In the genomic region with DNA sequence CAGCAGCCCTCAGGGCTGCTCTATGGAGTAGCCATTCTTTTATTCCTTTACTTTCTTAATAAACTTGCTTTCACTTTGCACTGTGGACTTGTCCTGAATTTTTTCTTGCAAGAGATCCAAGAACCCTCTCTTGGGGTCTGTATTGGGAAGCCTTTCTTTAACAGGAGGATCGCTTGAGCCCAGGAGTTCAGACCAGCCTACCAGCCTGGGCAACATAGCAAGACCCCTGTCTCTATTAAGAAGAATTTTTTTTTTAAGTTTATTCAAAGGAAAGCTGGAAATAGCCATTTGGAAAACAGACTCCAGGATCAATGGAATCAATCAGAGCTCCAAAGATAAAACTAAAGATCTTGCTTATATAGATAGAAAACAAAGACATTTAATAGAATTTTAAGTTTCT, we compare ENCODE assay signal across 16 cellular contexts. TPM values are rescaled to one million over a fixed set of nuclear protein-coding genes. Genes with fewer than 3 reads are reported as not detected.
A peak's percentile ranks its signal among the peaks of the same experiment; 100 is the strongest.
DNase-seq lines count a peak whose midpoint lies in the region; ATAC-seq, FAIRE-seq and TF ChIP-seq lines count a peak whose summit lies in the region.
"Had no signal": no experiment of that assay in that cellular context is flagged by ENCODE, and none has a peak within 500 bp of the region (broad histone marks: within the 10 kb centered on the region; RNA-seq: fewer than 3 reads in every experiment).

No MANE protein-coding gene starts in this region.

- H3K9ac ChIP-seq in HUES6 (ENCODE audit: low read length): peak overlapping the region; percentile 35
- H3K9ac ChIP-seq in astrocyte (ENCODE audit: low read length): no peak overlapping the region
- H3K9ac ChIP-seq: BLaER1 had no signal

- H3K27me3 ChIP-seq in A673 (replicated peaks; ENCODE audit: insufficient read depth, low read depth, low read length, poor library complexity) (no peaks in the 10 kb centered on the region), HUES6 (ENCODE audit: control insufficient read depth, insufficient read depth, low read length) (no peaks in the 10 kb centered on the region), astrocyte (ENCODE audit: insufficient read depth, low read length) (no peaks in the 10 kb centered on the region), osteoblast (ENCODE audit: insufficient read depth, low read length) (no peaks in the 10 kb centered on the region)
- H3K27me3 ChIP-seq: BLaER1 had no signal

- H4K20me1 ChIP-seq in astrocyte (ENCODE audit: insufficient read depth, low read length) (no peaks in the 10 kb centered on the region), osteoblast (ENCODE audit: insufficient read depth, low read length) (no peaks in the 10 kb centered on the region)
- H4K20me1 ChIP-seq: BLaER1 had no signal

- no peak overlapping the region for H2AFZ ChIP-seq in astrocyte (ENCODE audit: low read depth, low read length)
- H2AFZ ChIP-seq in osteoblast (ENCODE audit: low read length): no peak overlapping the region

- no peaks in the 10 kb centered on the region for H3K36me3 ChIP-seq in A673 (ENCODE audit: insufficient read depth, low read length, poor library complexity, severe bottlenecking)
- H3K36me3 ChIP-seq in HUES6 (ENCODE audit: control insufficient read depth, insufficient read depth, low read length): no peaks in the 10 kb centered on the region
- no peaks in the 10 kb centered on the region for H3K36me3 ChIP-seq in astrocyte (ENCODE audit: insufficient read depth, low read length)
- H3K36me3 ChIP-seq in osteoblast (ENCODE audit: insufficient read depth, low read length): no peaks in the 10 kb centered on the region
- H3K36me3 ChIP-seq: BLaER1 had no signal

- H3K4me2 ChIP-seq in astrocyte (ENCODE audit: low read length) (no peak overlapping the region), osteoblast (ENCODE audit: insufficient read depth, low read length) (peak overlapping the region; percentile 28)
- H3K4me2 ChIP-seq: BLaER1 had no signal

- CTCF ChIA-PET in A673 (lab: Charles Lee): no interaction called here

- no peak for TF ChIP-seq CTCF in A673 (conservative IDR thresholded peaks at IDR 0.05; ENCODE audit: low read depth, low read length)
- TF ChIP-seq CTCF in astrocyte (IDR thresholded peaks at IDR 0.05; ENCODE audit: insufficient read depth, low read depth, low read length): no peak
- TF ChIP-seq CTCF in osteoblast (IDR thresholded peaks at IDR 0.05; ENCODE audit: extremely low read depth, low read depth, low read length): no peak

- H3K27me3 Mint-ChIP-seq in astrocyte (ENCODE audit: low read depth, unreplicated experiment): peaks cover 5% of the 10 kb centered on the region
- no peaks in the 10 kb centered on the region for H3K27me3 Mint-ChIP-seq in activated T-helper 17 cell treated with anti-CD3 and anti-CD28 coated beads, Interleukin-2, amount 50 U/mL, for 72 hours

- H3K4me1 ChIP-seq in A673 (ENCODE audit: insufficient read depth, low read length, poor library complexity, severe bottlenecking) (no peaks in the 10 kb centered on the region), HUES6 (ENCODE audit: control insufficient read depth, insufficient read depth, low read length) (peaks cover 12% of the 10 kb centered on the region), astrocyte (ENCODE audit: insufficient read depth, low read length) (peaks cover 3% of the 10 kb centered on the region), osteoblast (ENCODE audit: insufficient read depth, low read length) (no peaks in the 10 kb centered on the region)

- H3K4me3 ChIP-seq in A673 (ENCODE audit: low read depth, low read length, poor library complexity, severe bottlenecking) (no peak overlapping the region), HUES6 (ENCODE audit: low read depth, low read length) (no peak overlapping the region), astrocyte (ENCODE audit: insufficient read depth, low read depth, low read length) (no peak overlapping the region), osteoblast (ENCODE audit: insufficient read depth, low read length) (no peak overlapping the region)
- H3K4me3 ChIP-seq: BLaER1 had no signal

- ATAC-seq in activated T-helper 17 cell treated with anti-CD3 and anti-CD28 coated beads, Interleukin-2, amount 50 U/mL, for 72 hours (replicated peaks): no peak
- no peak for ATAC-seq in GM21381 (IDR thresholded peaks at IDR 0.05; ENCODE audit: unreplicated experiment)

- intact Hi-C loops in A673 (cut with micrococcal nuclease; ENCODE audit: unreplicated experiment): no loop called here

- DNase-seq in A673 (ENCODE audit: low spot score) (no peak), astrocyte (ENCODE audit: low read depth) (no peak), osteoblast (ENCODE audit: insufficient read length, low spot score, missing footprints) (no peak)
- DNase-seq in activated naive CD4-positive, alpha-beta T cell treated with Interleukin-2 at 50 U/mL for 16 hours: no peak
- DNase-seq: AML-193; CD8-positive, alpha-beta memory T cell; DMS53; KBM-7 had no signal

- H3K79me2 ChIP-seq in astrocyte (ENCODE audit: insufficient read depth, low read length) (no peaks in the 10 kb centered on the region), osteoblast (ENCODE audit: insufficient read depth, low read length) (no peaks in the 10 kb centered on the region)

- no TSS peak for BruUV-seq in A673 (replicated peaks; lab: Mats Ljungman, UMichigan)

- no peak overlapping the region for H3K4me3 Mint-ChIP-seq in astrocyte (ENCODE audit: unreplicated experiment)
- no peak overlapping the region for H3K4me3 Mint-ChIP-seq in activated T-helper 17 cell treated with anti-CD3 and anti-CD28 coated beads, Interleukin-2, amount 50 U/mL, for 72 hours
- H3K4me3 Mint-ChIP-seq: CD8-positive, alpha-beta memory T cell had no signal

- H3K27ac ChIP-seq in A673 (ENCODE audit: low read depth, low read length, poor library complexity, severe bottlenecking): peak overlapping the region; percentile 23
- peak overlapping the region; percentile 92 for H3K27ac ChIP-seq in HUES6 (ENCODE audit: low read depth, low read length)
- H3K27ac ChIP-seq in astrocyte (ENCODE audit: low read depth, low read length): no peak overlapping the region
- no peak overlapping the region for H3K27ac ChIP-seq in osteoblast (ENCODE audit: low read depth, low read length)
- H3K27ac ChIP-seq: 22Rv1, BLaER1 had no signal

- peaks cover 3% of the 10 kb centered on the region for H3K4me1 Mint-ChIP-seq in astrocyte (ENCODE audit: low read depth, unreplicated experiment)
- H3K4me1 Mint-ChIP-seq in activated T-helper 17 cell treated with anti-CD3 and anti-CD28 coated beads, Interleukin-2, amount 50 U/mL, for 72 hours: no peaks in the 10 kb centered on the region
- H3K4me1 Mint-ChIP-seq: CD8-positive, alpha-beta memory T cell had no signal

- POLR2A ChIA-PET in A673 (lab: Charles Lee; ENCODE audit: low non-redundant PET): interaction anchor here (0.6 kb wide), 1 partner anchor 16 kb away, joined by 3 read pairs; no protein-coding TSS in a partner anchor

- H3K9me3 Mint-ChIP-seq in astrocyte (ENCODE audit: unreplicated experiment): no peaks in the 10 kb centered on the region
- H3K9me3 Mint-ChIP-seq in activated T-helper 17 cell treated with anti-CD3 and anti-CD28 coated beads, Interleukin-2, amount 50 U/mL, for 72 hours: no peaks in the 10 kb centered on the region
- H3K9me3 Mint-ChIP-seq: CD8-positive, alpha-beta memory T cell had no signal

- peak overlapping the region; percentile 23 for H3K27ac Mint-ChIP-seq in astrocyte (ENCODE audit: unreplicated experiment)
- no peak overlapping the region for H3K27ac Mint-ChIP-seq in activated T-helper 17 cell treated with anti-CD3 and anti-CD28 coated beads, Interleukin-2, amount 50 U/mL, for 72 hours
- H3K27ac Mint-ChIP-seq: CD8-positive, alpha-beta memory T cell had no signal

- no peaks in the 10 kb centered on the region for H3K36me3 Mint-ChIP-seq in astrocyte (ENCODE audit: low read depth, unreplicated experiment)
- H3K36me3 Mint-ChIP-seq in activated T-helper 17 cell treated with anti-CD3 and anti-CD28 coated beads, Interleukin-2, amount 50 U/mL, for 72 hours (ENCODE audit: low read depth): no peaks in the 10 kb centered on the region
- H3K36me3 Mint-ChIP-seq: CD8-positive, alpha-beta memory T cell had no signal

- no peak for FAIRE-seq in astrocyte (lab: Jason Lieb, UNC)
- FAIRE-seq: H54 had no signal

- no peaks in the 10 kb centered on the region for H3K9me3 ChIP-seq in A673 (ENCODE audit: low read depth, low read length, poor library complexity, severe bottlenecking)
- H3K9me3 ChIP-seq in HUES6 (ENCODE audit: control insufficient read depth, insufficient read depth, low read depth, low read length): no peaks in the 10 kb centered on the region
- H3K9me3 ChIP-seq in astrocyte (ENCODE audit: insufficient read depth, low read depth, low read length): no peaks in the 10 kb centered on the region
- H3K9me3 ChIP-seq in osteoblast (ENCODE audit: low read depth, low read length): no peaks in the 10 kb centered on the region

RNA-seq across cellular contexts. Expression of gene OR2B2, which starts 29.1 kb away (rescaled TPM):
- not detected in 2 replicates for total RNA-seq in A673 (2021)
- not detected in 2 replicates for total RNA-seq in astrocyte
- not detected in 2 replicates for total RNA-seq in osteoblast
- not detected for total RNA-seq in activated T-helper 17 cell treated with anti-CD3 and anti-CD28 coated beads, Interleukin-2, amount 50 U/mL, for 72 hours
- total RNA-seq: CD8-positive, alpha-beta memory T cell; Daoy; HT-29 had no signal

Comparison
In these comparisons a context has a peak if more than half of its experiments do, and no peak if none do; other contexts are left out.
1. H3K27ac ChIP-seq: peak in A673 (single experiment) and HUES6 (single experiment); none in astrocyte (single experiment) and osteoblast (single experiment).